15 cellular contexts compared by ENCODE assay signal in the genomic region with DNA sequence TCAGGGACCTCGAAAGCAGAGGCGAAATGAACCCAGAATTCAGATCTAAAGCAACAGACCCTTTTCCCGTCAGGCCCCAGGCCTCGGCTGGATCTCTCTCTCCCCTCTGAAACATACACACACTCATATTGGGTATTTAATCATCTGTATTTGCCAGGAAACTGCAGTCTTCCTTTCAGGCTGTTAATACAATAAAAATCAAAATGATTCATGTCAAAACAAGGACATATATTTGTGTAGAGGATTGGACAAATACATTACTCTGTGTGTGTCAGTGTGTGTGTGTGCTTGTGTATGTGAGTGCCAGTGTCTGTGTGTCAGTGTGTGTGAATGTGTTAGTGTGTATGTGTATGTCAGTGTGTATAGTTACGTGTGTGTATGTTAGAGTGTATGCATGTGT.
"Had no signal": no experiment of that assay in that cellular context is flagged by ENCODE, and none has a peak within 500 bp of the region (broad histone marks: within the 10 kb centered on the region; RNA-seq: fewer than 3 reads in every experiment).

No MANE protein-coding gene starts in this region.

- H3K4me1 Mint-ChIP-seq: activated naive CD8-positive, alpha-beta T cell treated with anti-CD3 and anti-CD28 coated beads, Interleukin-2, amount 50 U/mL, for 24 hours; mesothelial cell of epicardium; neural crest cell; stimulated activated effector memory CD8-positive, alpha-beta T cell treated with anti-CD3 and anti-CD28 coated beads, Interleukin-12 subunit alpha, Interleukin-12 subunit beta, amount 100 ng/mL, for 72 hours had no signal

- H3K9me3 ChIP-seq: transverse colon had no signal

- H3K4me3 ChIP-seq: dorsolateral prefrontal cortex, transverse colon had no signal

- H3K36me3 Mint-ChIP-seq: mesothelial cell of epicardium; stimulated activated effector memory CD8-positive, alpha-beta T cell treated with anti-CD3 and anti-CD28 coated beads, Interleukin-12 subunit alpha, Interleukin-12 subunit beta, amount 100 ng/mL, for 72 hours had no signal

- ATAC-seq: activated naive CD8-positive, alpha-beta T cell treated with anti-CD3 and anti-CD28 coated beads, Interleukin-2, amount 50 U/mL, for 24 hours; left ventricle myocardium superior; stimulated activated effector memory CD8-positive, alpha-beta T cell treated with anti-CD3 and anti-CD28 coated beads, Interleukin-12 subunit alpha, Interleukin-12 subunit beta, amount 100 ng/mL, for 72 hours had no signal

- H3K9me3 Mint-ChIP-seq: activated naive CD4-positive, alpha-beta T cell treated with anti-CD3 and anti-CD28 coated beads for 36 hours; activated naive CD8-positive, alpha-beta T cell treated with anti-CD3 and anti-CD28 coated beads, Interleukin-2, amount 50 U/mL, for 24 hours; activated T-helper 2 cell treated with anti-CD3 and anti-CD28 coated beads, Interferon-gamma antibody, Interleukin-2, Interleukin-4, amounts not matched to agents 10 μg/mL and 5 μg/mL and 100 μg/mL, durations not matched to agents 14 hours and 24 hours and 36 hours; mesothelial cell of epicardium; neural crest cell; stimulated activated effector memory CD8-positive, alpha-beta T cell treated with anti-CD3 and anti-CD28 coated beads, Interleukin-12 subunit alpha, Interleukin-12 subunit beta, amount 100 ng/mL, for 72 hours had no signal

- DNase-seq: activated CD4-positive, alpha-beta T cell treated with anti-CD3 and anti-CD28 coated beads for 1 hour; activated CD4-positive, alpha-beta T cell treated with anti-CD3 and anti-CD28 coated beads, Interleukin-2, amount 50 U/mL, for 4 hours; activated naive CD4-positive, alpha-beta T cell treated with anti-CD3 and anti-CD28 coated beads for 36 hours; activated naive CD8-positive, alpha-beta T cell treated with anti-CD3 and anti-CD28 coated beads, Interleukin-2, amount 50 U/mL, for 24 hours; aorta; dorsolateral prefrontal cortex; kidney glomerular epithelial cell; left ventricle myocardium superior; T-helper 1 cell; transverse colon had no signal

- H3K27ac Mint-ChIP-seq: activated naive CD4-positive, alpha-beta T cell treated with anti-CD3 and anti-CD28 coated beads for 36 hours; activated naive CD8-positive, alpha-beta T cell treated with anti-CD3 and anti-CD28 coated beads, Interleukin-2, amount 50 U/mL, for 24 hours; activated T-helper 2 cell treated with anti-CD3 and anti-CD28 coated beads, Interferon-gamma antibody, Interleukin-2, Interleukin-4, amounts not matched to agents 10 μg/mL and 5 μg/mL and 100 μg/mL, durations not matched to agents 14 hours and 24 hours and 36 hours; mesothelial cell of epicardium; stimulated activated effector memory CD8-positive, alpha-beta T cell treated with anti-CD3 and anti-CD28 coated beads, Interleukin-12 subunit alpha, Interleukin-12 subunit beta, amount 100 ng/mL, for 72 hours had no signal

- H3K4me3 Mint-ChIP-seq: activated naive CD4-positive, alpha-beta T cell treated with anti-CD3 and anti-CD28 coated beads for 36 hours; activated naive CD8-positive, alpha-beta T cell treated with anti-CD3 and anti-CD28 coated beads, Interleukin-2, amount 50 U/mL, for 24 hours; mesothelial cell of epicardium; neural crest cell; stimulated activated effector memory CD8-positive, alpha-beta T cell treated with anti-CD3 and anti-CD28 coated beads, Interleukin-12 subunit alpha, Interleukin-12 subunit beta, amount 100 ng/mL, for 72 hours had no signal

- FAIRE-seq: bronchial epithelial cell had no signal

- H3K36me3 ChIP-seq: transverse colon had no signal

- H3K27me3 ChIP-seq: transverse colon had no signal
